Comparison of ENCODE assay signal across 25 cellular contexts in genomic region chr1:228198977-228199590, GRCh38. TPM values are rescaled to one million over a fixed set of nuclear protein-coding genes. Genes with fewer than 3 reads are reported as not detected.
DNase-seq lines count a peak whose midpoint lies in the region; ATAC-seq and TF ChIP-seq lines count a peak whose summit lies in the region.
"Had no signal": no experiment of that assay in that cellular context is flagged by ENCODE, and none has a peak within 500 bp of the region (broad histone marks: within the 10 kb centered on the region; RNA-seq: fewer than 3 reads in every experiment).

No MANE protein-coding gene starts in this region.

- intact Hi-C loops in activated T-helper 1 cell treated with anti-CD3 and anti-CD28 coated beads, Interleukin-12 subunit alpha, Interleukin-12 subunit beta, Interleukin-2, Interleukin-4 antibody, amounts not matched to agents 30 ng/mL and 10 ng/mL and 1 ng/mL, durations not matched to agents 14 hours and 24 hours and 36 hours (cut with micrococcal nuclease) = no loop called here

- POLR2A ChIA-PET in HEK293 (lab: Yijun Ruan, JAX) = interaction anchor here (0.7 kb wide), 1 partner anchor 220 kb away, joined by 4 read pairs; no protein-coding TSS in a partner anchor

- no peaks in the 10 kb centered on the region for H3K4me1 Mint-ChIP-seq in activated T-helper 1 cell treated with anti-CD3 and anti-CD28 coated beads, Interleukin-12 subunit alpha, Interleukin-12 subunit beta, Interleukin-2, Interleukin-4 antibody, amounts not matched to agents 30 ng/mL and 10 ng/mL and 1 ng/mL, durations not matched to agents 14 hours and 24 hours and 36 hours (ENCODE audit: low read depth)
- no peaks in the 10 kb centered on the region for H3K4me1 Mint-ChIP-seq in activated CD8-positive, alpha-beta memory T cell treated with anti-CD3 and anti-CD28 coated beads, Interleukin-2, amount 10 ng/mL, durations not matched to agents 7 days and 5 days
- H3K4me1 Mint-ChIP-seq: activated naive CD8-positive, alpha-beta T cell treated with anti-CD3 and anti-CD28 coated beads for 36 hours; nephron had no signal

- no peak overlapping the region for H3K4me3 ChIP-seq in HEK293 (ENCODE audit: low read depth, low read length)
- H3K4me3 ChIP-seq in adipocyte (ENCODE audit: low read length) = peak overlapping the region; percentile 20
- H3K4me3 ChIP-seq: MG63, prostate gland, spleen had no signal

- no peaks in the 10 kb centered on the region for H3K36me3 ChIP-seq in HEK293 (ENCODE audit: control insufficient read depth in 2 of 2, insufficient read depth in 1 of 2, low read length in 2 of 2)
- no peaks in the 10 kb centered on the region for H3K36me3 ChIP-seq in adipocyte (ENCODE audit: control insufficient read depth, insufficient read depth, low read length, severe bottlenecking)
- H3K36me3 ChIP-seq: prostate gland, WERI-Rb-1 had no signal

- CTCF ChIA-PET in HEK293 (lab: Yijun Ruan, JAX) = interaction anchor here (0.6 kb wide), 1 partner anchor 34 kb away, joined by 3 read pairs; the partner anchor contains the start of gene IBA57
- CTCF ChIA-PET in activated CD8-positive, alpha-beta memory T cell treated with anti-CD3 and anti-CD28 coated beads, Interleukin-2, amount 10 ng/mL, durations not matched to agents 7 days and 5 days (lab: Charles Lee) = no interaction called here

- H3K27me3 ChIP-seq in adipocyte (replicated peaks; ENCODE audit: control insufficient read depth, insufficient read depth, low read length) (no peaks in the 10 kb centered on the region), foreskin keratinocyte (peaks cover 10% of the 10 kb centered on the region)
- H3K27me3 ChIP-seq: MG63, spleen had no signal

- H3K9me3 Mint-ChIP-seq in activated T-helper 1 cell treated with anti-CD3 and anti-CD28 coated beads, Interleukin-12 subunit alpha, Interleukin-12 subunit beta, Interleukin-2, Interleukin-4 antibody, amounts not matched to agents 30 ng/mL and 10 ng/mL and 1 ng/mL, durations not matched to agents 14 hours and 24 hours and 36 hours = peaks cover 22% of the 10 kb centered on the region
- peaks cover 11% of the 10 kb centered on the region for H3K9me3 Mint-ChIP-seq in activated CD8-positive, alpha-beta memory T cell treated with anti-CD3 and anti-CD28 coated beads, Interleukin-2, amount 10 ng/mL, durations not matched to agents 7 days and 5 days (ENCODE audit: low read depth)

- H3K27ac ChIP-seq in C4-2B (no peak overlapping the region), HEK293 (ENCODE audit: extremely low read depth, low read depth, low read length) (no peak overlapping the region), foreskin keratinocyte (no peak overlapping the region)
- H3K27ac ChIP-seq: prostate gland, spleen, WERI-Rb-1 had no signal

- H3K9ac ChIP-seq in adipocyte (ENCODE audit: low read length) = no peak overlapping the region

- DNase-seq in adipocyte (ENCODE audit: low read depth) (peak; percentile 19), foreskin keratinocyte (peak; percentile 38 to 77), occipital lobe (lab: John Stamatoyannopoulos, UW) (no peak), COR-L47 (lab: John Stamatoyannopoulos, UW) (no peak)
- DNase-seq in activated T-helper 1 cell treated with anti-CD3 and anti-CD28 coated beads, Interleukin-12 subunit alpha, Interleukin-12 subunit beta, Interleukin-2, Interleukin-4 antibody, amounts not matched to agents 30 ng/mL and 10 ng/mL and 1 ng/mL, durations not matched to agents 14 hours and 24 hours and 36 hours (ENCODE audit: low spot score) = no peak
- DNase-seq in activated CD8-positive, alpha-beta memory T cell treated with anti-CD3 and anti-CD28 coated beads, Interleukin-2, amount 10 ng/mL, durations not matched to agents 7 days and 5 days = no peak
- DNase-seq: activated CD4-positive, alpha-beta memory T cell treated with anti-CD3 and anti-CD28 coated beads for 36 hours; activated naive CD8-positive, alpha-beta T cell treated with anti-CD3 and anti-CD28 coated beads for 36 hours; activated T-cell treated with anti-CD3 and anti-CD28 coated beads, Interleukin-2, amount 50 U/mL, for 72 hours; AML-193; Calu3; GF-D8; kidney; mesenchymal stem cell; MG63; NCI-H187; stimulated activated CD8-positive, alpha-beta memory T cell treated with anti-CD3 and anti-CD28 coated beads, Interleukin-4, amount 100 ng/mL, for 48 hours; T-helper 1 cell; WERI-Rb-1 had no signal

- H3K9me3 ChIP-seq in HEK293 (ENCODE audit: control insufficient read depth, insufficient read depth, low read depth, low read length) (no peaks in the 10 kb centered on the region), adipocyte (ENCODE audit: control insufficient read depth, low read length) (peaks cover 18% of the 10 kb centered on the region)
- H3K9me3 ChIP-seq: prostate gland had no signal

- ATAC-seq in foreskin keratinocyte = no peak
- ATAC-seq in activated CD8-positive, alpha-beta memory T cell treated with anti-CD3 and anti-CD28 coated beads, Interleukin-2, amount 10 ng/mL, durations not matched to agents 7 days and 5 days = no peak
- ATAC-seq: activated T-cell treated with anti-CD3 and anti-CD28 coated beads, Interleukin-2, amount 50 U/mL, for 72 hours; Right ventricle myocardium inferior had no signal

- no peaks in the 10 kb centered on the region for H3K27me3 Mint-ChIP-seq in activated T-helper 1 cell treated with anti-CD3 and anti-CD28 coated beads, Interleukin-12 subunit alpha, Interleukin-12 subunit beta, Interleukin-2, Interleukin-4 antibody, amounts not matched to agents 30 ng/mL and 10 ng/mL and 1 ng/mL, durations not matched to agents 14 hours and 24 hours and 36 hours (ENCODE audit: insufficient read depth)
- no peaks in the 10 kb centered on the region for H3K27me3 Mint-ChIP-seq in activated CD8-positive, alpha-beta memory T cell treated with anti-CD3 and anti-CD28 coated beads, Interleukin-2, amount 10 ng/mL, durations not matched to agents 7 days and 5 days
- H3K27me3 Mint-ChIP-seq: activated CD4-positive, alpha-beta memory T cell treated with anti-CD3 and anti-CD28 coated beads for 36 hours; activated naive CD8-positive, alpha-beta T cell treated with anti-CD3 and anti-CD28 coated beads for 36 hours had no signal

- H3K4me1 ChIP-seq in HEK293 (ENCODE audit: control insufficient read depth, insufficient read depth, low read length) (no peaks in the 10 kb centered on the region), adipocyte (ENCODE audit: control insufficient read depth, insufficient read depth, low read length) (no peaks in the 10 kb centered on the region), foreskin keratinocyte (no peaks in the 10 kb centered on the region)
- H3K4me1 ChIP-seq: prostate gland, spleen had no signal

- no peak overlapping the region for H3K27ac Mint-ChIP-seq in activated T-helper 1 cell treated with anti-CD3 and anti-CD28 coated beads, Interleukin-12 subunit alpha, Interleukin-12 subunit beta, Interleukin-2, Interleukin-4 antibody, amounts not matched to agents 30 ng/mL and 10 ng/mL and 1 ng/mL, durations not matched to agents 14 hours and 24 hours and 36 hours
- no peak overlapping the region for H3K27ac Mint-ChIP-seq in activated CD8-positive, alpha-beta memory T cell treated with anti-CD3 and anti-CD28 coated beads, Interleukin-2, amount 10 ng/mL, durations not matched to agents 7 days and 5 days
- H3K27ac Mint-ChIP-seq: activated CD4-positive, alpha-beta memory T cell treated with anti-CD3 and anti-CD28 coated beads for 36 hours; activated naive CD8-positive, alpha-beta T cell treated with anti-CD3 and anti-CD28 coated beads for 36 hours; activated T-cell treated with anti-CD3 and anti-CD28 coated beads, Interleukin-2, amount 50 U/mL, for 72 hours; nephron had no signal

- H3K36me3 Mint-ChIP-seq in activated T-helper 1 cell treated with anti-CD3 and anti-CD28 coated beads, Interleukin-12 subunit alpha, Interleukin-12 subunit beta, Interleukin-2, Interleukin-4 antibody, amounts not matched to agents 30 ng/mL and 10 ng/mL and 1 ng/mL, durations not matched to agents 14 hours and 24 hours and 36 hours (ENCODE audit: low read depth) = peaks cover 8% of the 10 kb centered on the region
- H3K36me3 Mint-ChIP-seq in activated CD8-positive, alpha-beta memory T cell treated with anti-CD3 and anti-CD28 coated beads, Interleukin-2, amount 10 ng/mL, durations not matched to agents 7 days and 5 days = peaks cover 15% of the 10 kb centered on the region

- no peak overlapping the region for H3K4me3 Mint-ChIP-seq in activated T-helper 1 cell treated with anti-CD3 and anti-CD28 coated beads, Interleukin-12 subunit alpha, Interleukin-12 subunit beta, Interleukin-2, Interleukin-4 antibody, amounts not matched to agents 30 ng/mL and 10 ng/mL and 1 ng/mL, durations not matched to agents 14 hours and 24 hours and 36 hours
- no peak overlapping the region for H3K4me3 Mint-ChIP-seq in activated CD8-positive, alpha-beta memory T cell treated with anti-CD3 and anti-CD28 coated beads, Interleukin-2, amount 10 ng/mL, durations not matched to agents 7 days and 5 days
- H3K4me3 Mint-ChIP-seq: activated CD4-positive, alpha-beta memory T cell treated with anti-CD3 and anti-CD28 coated beads for 36 hours; activated naive CD8-positive, alpha-beta T cell treated with anti-CD3 and anti-CD28 coated beads for 36 hours; activated T-cell treated with anti-CD3 and anti-CD28 coated beads, Interleukin-2, amount 50 U/mL, for 72 hours; nephron had no signal

- peak; percentile 4 for TF ChIP-seq CTCF in C4-2B (conservative IDR thresholded peaks at IDR 0.05)
- no peak for TF ChIP-seq CTCF in HEK293 (tag by site-specific recombination; IDR thresholded peaks at IDR 0.05)
- no peak for TF ChIP-seq CTCF in foreskin keratinocyte (conservative IDR thresholded peaks at IDR 0.05)

RNA-seq across cellular contexts. Expression of gene OBSCN, which starts 8.8 kb away (rescaled TPM):
- 6.4 and 6.6 TPM in 2 replicates for total RNA-seq in foreskin keratinocyte
- 3.6 TPM in 2 replicates for polyA plus RNA-seq in foreskin keratinocyte
- total RNA-seq in occipital lobe = 42.4 TPM
- total RNA-seq in activated T-helper 1 cell treated with anti-CD3 and anti-CD28 coated beads, Interleukin-12 subunit alpha, Interleukin-12 subunit beta, Interleukin-2, Interleukin-4 antibody, amounts not matched to agents 30 ng/mL and 10 ng/mL and 1 ng/mL, durations not matched to agents 14 hours and 24 hours and 36 hours = 15.0 and 15.2 TPM in 2 replicates
- 10 to 100 TPM in 1 of 2 experiments, 1 to 10 TPM in 1; 5.7 to 10.4 TPM for total RNA-seq in activated CD8-positive, alpha-beta memory T cell treated with anti-CD3 and anti-CD28 coated beads, Interleukin-2, amount 10 ng/mL, durations not matched to agents 7 days and 5 days

RNA-seq across cellular contexts. Expression of gene IBA57, which starts 33.5 kb away (rescaled TPM):
- 5.1 and 7.4 TPM in 2 replicates for total RNA-seq in foreskin keratinocyte
- polyA plus RNA-seq in foreskin keratinocyte = 4.8 and 6.5 TPM in 2 replicates
- 4.2 TPM for total RNA-seq in occipital lobe
- total RNA-seq in activated T-helper 1 cell treated with anti-CD3 and anti-CD28 coated beads, Interleukin-12 subunit alpha, Interleukin-12 subunit beta, Interleukin-2, Interleukin-4 antibody, amounts not matched to agents 30 ng/mL and 10 ng/mL and 1 ng/mL, durations not matched to agents 14 hours and 24 hours and 36 hours = 7.5 and 8.1 TPM in 2 replicates
- total RNA-seq in activated CD8-positive, alpha-beta memory T cell treated with anti-CD3 and anti-CD28 coated beads, Interleukin-2, amount 10 ng/mL, durations not matched to agents 7 days and 5 days = 1 to 10 TPM; 6.8 to 8.5 TPM

RNA-seq across cellular contexts. Expression of gene GJC2, which starts 49.4 kb away (rescaled TPM):
- 0.82 and 1.1 TPM in 2 replicates for total RNA-seq in foreskin keratinocyte
- polyA plus RNA-seq in foreskin keratinocyte = 0.82 and 1.0 TPM in 2 replicates
- 1.1 TPM for total RNA-seq in occipital lobe
- 0.61 and 0.93 TPM in 2 replicates for total RNA-seq in activated T-helper 1 cell treated with anti-CD3 and anti-CD28 coated beads, Interleukin-12 subunit alpha, Interleukin-12 subunit beta, Interleukin-2, Interleukin-4 antibody, amounts not matched to agents 30 ng/mL and 10 ng/mL and 1 ng/mL, durations not matched to agents 14 hours and 24 hours and 36 hours
- total RNA-seq in activated CD8-positive, alpha-beta memory T cell treated with anti-CD3 and anti-CD28 coated beads, Interleukin-2, amount 10 ng/mL, durations not matched to agents 7 days and 5 days = 1 to 10 TPM; 1.1 to 1.8 TPM

RNA-seq across cellular contexts. Expression of gene GUK1, which starts 59.0 kb away (rescaled TPM):
- 424 and 441 TPM in 2 replicates for total RNA-seq in foreskin keratinocyte
- 603 and 671 TPM in 2 replicates for polyA plus RNA-seq in foreskin keratinocyte
- total RNA-seq in occipital lobe = 91.6 TPM
- total RNA-seq in activated T-helper 1 cell treated with anti-CD3 and anti-CD28 coated beads, Interleukin-12 subunit alpha, Interleukin-12 subunit beta, Interleukin-2, Interleukin-4 antibody, amounts not matched to agents 30 ng/mL and 10 ng/mL and 1 ng/mL, durations not matched to agents 14 hours and 24 hours and 36 hours = 201 and 202 TPM in 2 replicates
- 100 to 1,000 TPM; 262 to 325 TPM for total RNA-seq in activated CD8-positive, alpha-beta memory T cell treated with anti-CD3 and anti-CD28 coated beads, Interleukin-2, amount 10 ng/mL, durations not matched to agents 7 days and 5 days

Comparison
In these comparisons a context has a peak if more than half of its experiments do, and no peak if none do; other contexts are left out.
1. DNase-seq: peak in adipocyte (single experiment) and foreskin keratinocyte (2 of 2); none in occipital lobe (single experiment), activated T-helper 1 cell treated with anti-CD3 and anti-CD28 coated beads, Interleukin-12 subunit alpha, Interleukin-12 subunit beta, Interleukin-2, Interleukin-4 antibody, amounts not matched to agents 30 ng/mL and 10 ng/mL and 1 ng/mL, durations not matched to agents 14 hours and 24 hours and 36 hours (single experiment), COR-L47 (single experiment) and activated CD8-positive, alpha-beta memory T cell treated with anti-CD3 and anti-CD28 coated beads, Interleukin-2, amount 10 ng/mL, durations not matched to agents 7 days and 5 days (single experiment).